Comparison of ENCODE assay signal across 20 cellular contexts in genomic region chr16:19090916-19091315, GRCh38.
"Had no signal": no experiment of that assay in that cellular context is flagged by ENCODE, and none has a peak within 500 bp of the region (broad histone marks: within the 10 kb centered on the region; RNA-seq: fewer than 3 reads in every experiment).

No MANE protein-coding gene starts in this region.

- H3K27me3 ChIP-seq: SJCRH30 had no signal

- H3K36me3 ChIP-seq: SJCRH30 had no signal

- DNase-seq: MV-4-11, NCI-H1048, NCI-H1105, NCI-H1417, NCI-H1436 treated with DMSO at 0.1 percent for 48 hours, NCI-H1694, NCI-H187 treated with DMSO at 0.1 percent for 48 hours, NCI-H2081, NCI-H2107, NCI-H2227 treated with DMSO at 0.1 percent for 48 hours, NCI-H524, NCI-H526 treated with DMSO at 0.1 percent for 48 hours, NCI-H774, SHP77 treated with DMSO at 0.1 percent for 48 hours, SJCRH30 had no signal

- H3K4me3 ChIP-seq: SJCRH30 had no signal

- H3K9ac ChIP-seq: KMS-11 had no signal

- H3K4me2 ChIP-seq: KMS-11 had no signal

- H3K9me3 ChIP-seq: SJCRH30 had no signal

- ATAC-seq: Panc1, Right ventricle myocardium inferior, SK-N-SH treated with all-trans-retinoic acid at 6 μM for 48 hours had no signal

- H3K27ac ChIP-seq: KMS-11, RWPE1, SJCRH30 had no signal
